21 cellular contexts compared by ENCODE assay signal in the genomic region with DNA sequence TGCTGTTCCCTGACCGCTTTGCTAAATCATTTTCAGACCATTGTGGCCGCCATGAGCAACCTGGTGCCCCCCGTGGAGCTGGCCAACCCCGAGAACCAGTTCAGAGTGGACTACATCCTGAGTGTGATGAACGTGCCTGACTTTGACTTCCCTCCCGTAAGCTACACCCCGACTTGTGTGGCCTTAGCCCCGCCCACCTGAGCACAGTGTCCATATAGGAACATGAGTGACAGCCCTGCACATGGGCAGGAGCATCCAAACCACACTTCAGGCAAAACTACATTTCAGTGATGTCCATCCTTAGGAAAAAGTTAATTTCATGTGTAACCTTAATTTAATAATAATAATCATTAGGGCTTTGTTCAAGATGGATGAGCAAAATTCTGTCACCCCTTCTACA. TPM values are rescaled to one million over a fixed set of nuclear protein-coding genes. Genes with fewer than 3 reads are reported as not detected.
DNase-seq lines count a peak whose midpoint lies in the region; ATAC-seq and TF ChIP-seq lines count a peak whose summit lies in the region.
"Had no signal": no experiment of that assay in that cellular context is flagged by ENCODE, and none has a peak within 500 bp of the region (broad histone marks: within the 10 kb centered on the region; RNA-seq: fewer than 3 reads in every experiment).

No MANE protein-coding gene starts in this region.

- H3K4me1 ChIP-seq in right cardiac atrium (ENCODE audit: control insufficient read depth, insufficient read depth, low read length) (peaks cover under 1% of the 10 kb centered on the region), hepatocyte (ENCODE audit: insufficient read depth) (peaks cover 24% of the 10 kb centered on the region)

- 60% methylated on average over 8 of the region's 8 CpGs for WGBS in right cardiac atrium
- WGBS in hepatocyte (ENCODE audit: low lambda C conversion rate, missing lambda C conversion rate), result 79% methylated on average over 8 of the region's 8 CpGs

- peak in 2 of 3 donors; percentile 51 to 58 for DNase-seq in right cardiac atrium
- DNase-seq in cardiac septum (ENCODE audit: low spot score), result no peak
- DNase-seq in NAMALWA (ENCODE audit: low spot score), result peak; percentile 13
- no peak for DNase-seq in endothelial cell (ENCODE audit: low spot score)
- DNase-seq in stimulated activated naive B cell treated with anti-CD40 and anti-IgM and Interleukin-4, amounts not matched to agents 10 μg/mL and 1 μg/mL and 100 μg/mL, for 72 hours, result no peak
- no peak for DNase-seq in OCI-M1 (lab: John Stamatoyannopoulos, UW)
- DNase-seq in hepatocyte (ENCODE audit: low spot score), result no peak
- DNase-seq: activated CD4-positive, alpha-beta T cell treated with anti-CD3 and anti-CD28 coated beads for 4 hours; activated gamma-delta T cell treated with Interleukin-2 at 50 U/mL for 16 hours; DMS79; foreskin keratinocyte; HCEC 1CT; lower lobe of right lung; NCI-H1092 treated with DMSO at 0.1 percent for 48 hours; NCI-H2081 treated with DMSO at 0.1 percent for 48 hours; NCI-H446; occipital lobe; SHP77 treated with DMSO at 0.1 percent for 48 hours; T-helper 1 cell; transverse colon had no signal

- H3K4me3 ChIP-seq in right cardiac atrium (ENCODE audit: low read length) (no peak overlapping the region), hepatocyte (no peak overlapping the region)
- H3K4me3 ChIP-seq: lower lobe of right lung, transverse colon had no signal

- H3K9me3 ChIP-seq in right cardiac atrium (ENCODE audit: control insufficient read depth, low read length) (no peaks in the 10 kb centered on the region), hepatocyte (ENCODE audit: low read depth) (no peaks in the 10 kb centered on the region)
- H3K9me3 ChIP-seq: lower lobe of right lung, transverse colon had no signal

- H3K27me3 ChIP-seq in right cardiac atrium (ENCODE audit: control insufficient read depth, insufficient read depth) (no peaks in the 10 kb centered on the region), hepatocyte (no peaks in the 10 kb centered on the region)
- H3K27me3 ChIP-seq: foreskin keratinocyte, transverse colon had no signal

- peak overlapping the region; percentile 83 for H3K27ac Mint-ChIP-seq in endothelial cell (ENCODE audit: unreplicated experiment)
- H3K27ac Mint-ChIP-seq in stimulated activated naive B cell treated with anti-CD40 and anti-IgM and Interleukin-4, amounts not matched to agents 10 μg/mL and 1 μg/mL and 100 μg/mL, for 72 hours, result peak overlapping the region; percentile 83

- H4K20me1 ChIP-seq in hepatocyte (ENCODE audit: insufficient read depth, poor library complexity, severe bottlenecking), result peaks cover 83% of the 10 kb centered on the region

- peaks cover 5% of the 10 kb centered on the region for H3K36me3 ChIP-seq in hepatocyte (replicated peaks; ENCODE audit: insufficient read depth, low read depth)

- H3K4me2 ChIP-seq in hepatocyte, result no peak overlapping the region

- peaks cover 57% of the 10 kb centered on the region for H3K36me3 Mint-ChIP-seq in endothelial cell (ENCODE audit: low read depth, unreplicated experiment)
- peaks cover 51 to 68% of the 10 kb centered on the region in 2 donors for H3K36me3 Mint-ChIP-seq in stimulated activated naive B cell treated with anti-CD40 and anti-IgM and Interleukin-4, amounts not matched to agents 10 μg/mL and 1 μg/mL and 100 μg/mL, for 72 hours

- H2AFZ ChIP-seq in hepatocyte, result no peak overlapping the region

- H3K9me2 ChIP-seq in hepatocyte (replicated peaks; ENCODE audit: insufficient read depth), result no peaks in the 10 kb centered on the region

- intact Hi-C loops in right cardiac atrium (cut with DNase I) (no loop called here), cardiac septum (cut with DNase I) (no loop called here)

- H3K27me3 Mint-ChIP-seq in endothelial cell (ENCODE audit: unreplicated experiment), result peaks cover 10% of the 10 kb centered on the region
- no peaks in the 10 kb centered on the region for H3K27me3 Mint-ChIP-seq in stimulated activated naive B cell treated with anti-CD40 and anti-IgM and Interleukin-4, amounts not matched to agents 10 μg/mL and 1 μg/mL and 100 μg/mL, for 72 hours

- H3K9me3 Mint-ChIP-seq in endothelial cell (ENCODE audit: unreplicated experiment), result no peaks in the 10 kb centered on the region
- H3K9me3 Mint-ChIP-seq in stimulated activated naive B cell treated with anti-CD40 and anti-IgM and Interleukin-4, amounts not matched to agents 10 μg/mL and 1 μg/mL and 100 μg/mL, for 72 hours, result no peaks in the 10 kb centered on the region

- H3K4me3 Mint-ChIP-seq in endothelial cell (ENCODE audit: unreplicated experiment), result peak overlapping the region; percentile 77
- no peak overlapping the region for H3K4me3 Mint-ChIP-seq in stimulated activated naive B cell treated with anti-CD40 and anti-IgM and Interleukin-4, amounts not matched to agents 10 μg/mL and 1 μg/mL and 100 μg/mL, for 72 hours

- H3K79me2 ChIP-seq in hepatocyte, result peaks cover 86% of the 10 kb centered on the region

- TF ChIP-seq CTCF in endothelial cell (IDR thresholded peaks at IDR 0.05; ENCODE audit: unreplicated experiment), result no peak
- TF ChIP-seq CTCF in hepatocyte (IDR thresholded peaks at IDR 0.05; ENCODE audit: poor library complexity), result no peak

- peaks cover 75% of the 10 kb centered on the region for H3K4me1 Mint-ChIP-seq in endothelial cell (ENCODE audit: unreplicated experiment)
- H3K4me1 Mint-ChIP-seq in stimulated activated naive B cell treated with anti-CD40 and anti-IgM and Interleukin-4, amounts not matched to agents 10 μg/mL and 1 μg/mL and 100 μg/mL, for 72 hours, result peaks cover 43 to 81% of the 10 kb centered on the region in 2 donors

- ATAC-seq in right cardiac atrium (no peak), HG02759 (IDR thresholded peaks at IDR 0.05; ENCODE audit: unreplicated experiment) (no peak)
- ATAC-seq in stimulated activated naive B cell treated with anti-CD40 and anti-IgM and Interleukin-4, amounts not matched to agents 10 μg/mL and 1 μg/mL and 100 μg/mL, for 72 hours (replicated peaks), result no peak
- ATAC-seq: foreskin keratinocyte, lower lobe of right lung had no signal

- H3K27ac ChIP-seq in right cardiac atrium (ENCODE audit: low read length) (no peak overlapping the region), hepatocyte (no peak overlapping the region)
- H3K27ac ChIP-seq: foreskin keratinocyte, lower lobe of right lung, transverse colon had no signal

RNA-seq across cellular contexts. Expression of gene GNAS, which starts 51.1 kb away (rescaled TPM):
- 1,000 to 10,000 TPM; 1,230 to 1,665 (median 1,377) TPM for total RNA-seq in right cardiac atrium
- polyA plus RNA-seq in right cardiac atrium, result 1,885 TPM
- total RNA-seq in cardiac septum, result 1,579 TPM
- total RNA-seq in endothelial cell (ENCODE audit: unreplicated experiment), result 1,989 TPM
- 841 and 897 TPM in 2 replicates for total RNA-seq in hepatocyte
- polyA plus RNA-seq in hepatocyte, result 1,649 and 1,702 TPM in 2 replicates

RNA-seq across cellular contexts. Expression of gene GNAS-AS1, which starts 52.9 kb away (rescaled TPM):
- total RNA-seq in right cardiac atrium (under 1 TPM; 0.42 to 0.74 (median 0.50) TPM), cardiac septum (0.75 TPM), endothelial cell (ENCODE audit: unreplicated experiment) (4.9 TPM), hepatocyte (0.16 TPM in 1 of 2 replicates, not detected in the other)
- polyA plus RNA-seq in right cardiac atrium (0.32 TPM), hepatocyte (0.97 and 0.98 TPM in 2 replicates)

Comparison
In these comparisons a context has a peak if more than half of its experiments do, and no peak if none do; other contexts are left out.
1. DNase-seq: peak in right cardiac atrium (2 of 3) and NAMALWA (single experiment); none in cardiac septum (single experiment), endothelial cell (single experiment), stimulated activated naive B cell treated with anti-CD40 and anti-IgM and Interleukin-4, amounts not matched to agents 10 μg/mL and 1 μg/mL and 100 μg/mL, for 72 hours (single experiment), OCI-M1 (single experiment) and hepatocyte (single experiment).